In the genomic region with DNA sequence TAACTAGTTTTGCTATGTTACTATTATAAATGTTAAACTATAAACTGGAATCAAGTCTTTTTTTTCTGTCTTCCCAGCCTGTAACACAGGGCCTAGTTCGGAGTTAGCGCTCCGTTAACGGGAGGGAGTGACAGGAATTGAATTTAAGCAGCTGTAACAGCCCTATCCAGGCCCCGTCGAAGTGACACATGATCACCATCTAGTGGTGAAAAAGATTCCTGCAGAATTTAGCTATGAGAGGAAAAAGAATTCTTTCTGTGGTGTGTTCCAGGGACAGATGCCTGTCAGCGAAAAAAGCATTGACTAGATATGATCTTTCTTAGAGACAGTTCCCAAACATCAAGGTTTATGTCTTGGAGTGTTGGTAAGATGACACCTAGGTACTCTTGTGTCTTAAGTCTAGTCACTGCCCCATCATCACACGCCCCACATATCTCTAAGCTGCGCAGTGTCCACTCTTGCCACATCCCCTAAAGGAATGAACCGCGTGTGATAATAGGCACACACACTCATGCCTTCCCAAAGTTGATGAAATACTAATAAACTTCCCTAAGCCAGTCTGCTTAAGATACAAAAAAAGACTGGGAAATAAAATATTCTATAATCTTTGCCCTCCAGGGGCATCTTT, we compare ENCODE assay signal across 8 cellular contexts. TPM values are rescaled to one million over a fixed set of nuclear protein-coding genes. Genes with fewer than 3 reads are reported as not detected.
DNase-seq lines count a peak whose midpoint lies in the region; ATAC-seq and TF ChIP-seq lines count a peak whose summit lies in the region.

No MANE protein-coding gene starts in this region.

- H3K4me1 Mint-ChIP-seq in activated naive CD4-positive, alpha-beta T cell treated with anti-CD3 and anti-CD28 coated beads, Interleukin-2, amount 10 ng/mL, durations not matched to agents 7 days and 5 days = peaks cover 23% of the 10 kb centered on the region
- no peaks in the 10 kb centered on the region for H3K4me1 Mint-ChIP-seq in progenitor cell of endocrine pancreas (ENCODE audit: low read depth)

- no peaks in the 10 kb centered on the region for H3K9me3 ChIP-seq in OCI-LY1 (ENCODE audit: low read length)

- no peak overlapping the region for H2AFZ ChIP-seq in OCI-LY1 (ENCODE audit: low read length)

- H3K4me1 ChIP-seq in OCI-LY1 (ENCODE audit: insufficient read depth, low read length, severe bottlenecking) = peaks cover 16% of the 10 kb centered on the region

- ATAC-seq in GM19455 (IDR thresholded peaks at IDR 0.05; ENCODE audit: unreplicated experiment) = no peak

- peak; percentile 68 for TF ChIP-seq CTCF in AG10803 (conservative IDR thresholded peaks at IDR 0.05; ENCODE audit: low read length)
- peak; percentile 75 for TF ChIP-seq CTCF in GM12873 (IDR thresholded peaks at IDR 0.05; ENCODE audit: insufficient read depth, low read depth, low read length, missing control alignments)
- peak; percentile 60 for TF ChIP-seq CTCF in OCI-LY1 (IDR thresholded peaks at IDR 0.05; ENCODE audit: low read length)
- peak; percentile 64 for TF ChIP-seq CTCF in progenitor cell of endocrine pancreas (IDR thresholded peaks at IDR 0.05; ENCODE audit: unreplicated experiment)

- no peaks in the 10 kb centered on the region for H3K27me3 ChIP-seq in OCI-LY1 (ENCODE audit: insufficient read depth, low read length)

- H3K9me3 Mint-ChIP-seq in activated naive CD4-positive, alpha-beta T cell treated with anti-CD3 and anti-CD28 coated beads, Interleukin-2, amount 10 ng/mL, durations not matched to agents 7 days and 5 days = peaks cover 2% of the 10 kb centered on the region
- peaks cover 7% of the 10 kb centered on the region for H3K9me3 Mint-ChIP-seq in progenitor cell of endocrine pancreas (ENCODE audit: low read depth)

- H3F3A ChIP-seq in OCI-LY1 (ENCODE audit: insufficient read depth, low read length) = no peaks in the 10 kb centered on the region

- H4K20me1 ChIP-seq in OCI-LY1 (ENCODE audit: insufficient read depth, low read length) = no peaks in the 10 kb centered on the region

- H3K9ac ChIP-seq in OCI-LY1 (ENCODE audit: low read length) = no peak overlapping the region

- H3K9me2 ChIP-seq in OCI-LY1 (ENCODE audit: low read depth, low read length) = no peaks in the 10 kb centered on the region

- peaks cover 8% of the 10 kb centered on the region for H3K27me3 Mint-ChIP-seq in activated naive CD4-positive, alpha-beta T cell treated with anti-CD3 and anti-CD28 coated beads, Interleukin-2, amount 10 ng/mL, durations not matched to agents 7 days and 5 days
- H3K27me3 Mint-ChIP-seq in progenitor cell of endocrine pancreas = peaks cover 45% of the 10 kb centered on the region

- H3K4me2 ChIP-seq in OCI-LY1 (ENCODE audit: low read length) = no peak overlapping the region

- H3K4me3 ChIP-seq in AG10803 (ENCODE audit: low read length) (no peak overlapping the region), OCI-LY1 (ENCODE audit: low read depth, low read length, poor library complexity, severe bottlenecking) (no peak overlapping the region)

- H3K36me3 ChIP-seq in OCI-LY1 (ENCODE audit: insufficient read depth, low read length) = no peaks in the 10 kb centered on the region

- H3K36me3 Mint-ChIP-seq in activated naive CD4-positive, alpha-beta T cell treated with anti-CD3 and anti-CD28 coated beads, Interleukin-2, amount 10 ng/mL, durations not matched to agents 7 days and 5 days = peaks cover 3% of the 10 kb centered on the region
- H3K36me3 Mint-ChIP-seq in progenitor cell of endocrine pancreas (ENCODE audit: insufficient read depth) = no peaks in the 10 kb centered on the region

- DNase-seq in AG10803 (ENCODE audit: low read depth) = no peak
- peak; percentile 60 for DNase-seq in HT1080 (ENCODE audit: low read depth)
- DNase-seq in activated naive CD4-positive, alpha-beta T cell treated with anti-CD3 and anti-CD28 coated beads, Interleukin-2, amount 10 ng/mL, durations not matched to agents 7 days and 5 days = peak; percentile 57
- peak; percentile 68 for DNase-seq in globus pallidus (ENCODE audit: low spot score)
- no peak for DNase-seq in progenitor cell of endocrine pancreas (ENCODE audit: low spot score, unreplicated experiment)

- no peak overlapping the region for H3K27ac Mint-ChIP-seq in activated naive CD4-positive, alpha-beta T cell treated with anti-CD3 and anti-CD28 coated beads, Interleukin-2, amount 10 ng/mL, durations not matched to agents 7 days and 5 days
- H3K27ac Mint-ChIP-seq in progenitor cell of endocrine pancreas = no peak overlapping the region

- no peaks in the 10 kb centered on the region for H3K79me2 ChIP-seq in OCI-LY1 (ENCODE audit: insufficient read depth, low read length)

- H3K4me3 Mint-ChIP-seq in activated naive CD4-positive, alpha-beta T cell treated with anti-CD3 and anti-CD28 coated beads, Interleukin-2, amount 10 ng/mL, durations not matched to agents 7 days and 5 days = peak overlapping the region; percentile 12
- H3K4me3 Mint-ChIP-seq in progenitor cell of endocrine pancreas (ENCODE audit: low read depth) = no peak overlapping the region

- CTCF ChIA-PET in activated naive CD4-positive, alpha-beta T cell treated with anti-CD3 and anti-CD28 coated beads, Interleukin-2, amount 10 ng/mL, durations not matched to agents 7 days and 5 days (lab: Charles Lee) = interaction anchor here (0.9 to 5.3 kb wide), 21 partner anchors 10 to 156 kb away, joined by 3 to 65 read pairs (median 5); a partner anchor contains a TSS

- H3K27ac ChIP-seq in OCI-LY1 (ENCODE audit: low read depth, low read length, poor library complexity, severe bottlenecking) = no peak overlapping the region

RNA-seq across cellular contexts. Expression of a gene that starts 2.1 kb away (rescaled TPM):
- 6.9 and 17.5 TPM in 2 replicates for total RNA-seq in HT1080 (2014; rRNA removed; shearing (Covaris generic))
- 5.1 and 14.1 TPM in 2 replicates for polyA plus RNA-seq in HT1080 (2015; cell fraction: cytosol; rRNA removed)
- polyA plus RNA-seq in HT1080 (2015; cell fraction: nucleus; rRNA removed) = 4.7 and 6.3 TPM in 2 replicates
- total RNA-seq in progenitor cell of endocrine pancreas = 0.13 and 0.14 TPM in 2 replicates

RNA-seq across cellular contexts. Expression of a gene that starts 13.8 kb away (rescaled TPM):
- 62.2 and 74.3 TPM in 2 replicates for total RNA-seq in HT1080 (2014; rRNA removed; shearing (Covaris generic))
- 77.3 and 81.7 TPM in 2 replicates for polyA plus RNA-seq in HT1080 (2015; cell fraction: cytosol; rRNA removed)
- polyA plus RNA-seq in HT1080 (2015; cell fraction: nucleus; rRNA removed) = 111 and 120 TPM in 2 replicates
- total RNA-seq in progenitor cell of endocrine pancreas = 58.5 and 61.0 TPM in 2 replicates

RNA-seq across cellular contexts. Expression of a gene that starts 56.5 kb away (rescaled TPM):
- 17.4 and 21.6 TPM in 2 replicates for total RNA-seq in HT1080 (2014; rRNA removed; shearing (Covaris generic))
- polyA plus RNA-seq in HT1080 (2015; cell fraction: cytosol; rRNA removed) = 17.3 and 18.3 TPM in 2 replicates
- 30.3 and 35.9 TPM in 2 replicates for polyA plus RNA-seq in HT1080 (2015; cell fraction: nucleus; rRNA removed)
- 4.9 and 6.3 TPM in 2 replicates for total RNA-seq in progenitor cell of endocrine pancreas

Comparison
In these comparisons a context has a peak if more than half of its experiments do, and no peak if none do; other contexts are left out.
1. DNase-seq: peak in HT1080 (single experiment), activated naive CD4-positive, alpha-beta T cell treated with anti-CD3 and anti-CD28 coated beads, Interleukin-2, amount 10 ng/mL, durations not matched to agents 7 days and 5 days (single experiment) and globus pallidus (single experiment); none in AG10803 (single experiment) and progenitor cell of endocrine pancreas (single experiment).
2. Peak in every context shown above with its lines, with median percentiles within 50 percentile points of each other: CTCF ChIP-seq.